9 cellular contexts compared by ENCODE assay signal in the genomic region with DNA sequence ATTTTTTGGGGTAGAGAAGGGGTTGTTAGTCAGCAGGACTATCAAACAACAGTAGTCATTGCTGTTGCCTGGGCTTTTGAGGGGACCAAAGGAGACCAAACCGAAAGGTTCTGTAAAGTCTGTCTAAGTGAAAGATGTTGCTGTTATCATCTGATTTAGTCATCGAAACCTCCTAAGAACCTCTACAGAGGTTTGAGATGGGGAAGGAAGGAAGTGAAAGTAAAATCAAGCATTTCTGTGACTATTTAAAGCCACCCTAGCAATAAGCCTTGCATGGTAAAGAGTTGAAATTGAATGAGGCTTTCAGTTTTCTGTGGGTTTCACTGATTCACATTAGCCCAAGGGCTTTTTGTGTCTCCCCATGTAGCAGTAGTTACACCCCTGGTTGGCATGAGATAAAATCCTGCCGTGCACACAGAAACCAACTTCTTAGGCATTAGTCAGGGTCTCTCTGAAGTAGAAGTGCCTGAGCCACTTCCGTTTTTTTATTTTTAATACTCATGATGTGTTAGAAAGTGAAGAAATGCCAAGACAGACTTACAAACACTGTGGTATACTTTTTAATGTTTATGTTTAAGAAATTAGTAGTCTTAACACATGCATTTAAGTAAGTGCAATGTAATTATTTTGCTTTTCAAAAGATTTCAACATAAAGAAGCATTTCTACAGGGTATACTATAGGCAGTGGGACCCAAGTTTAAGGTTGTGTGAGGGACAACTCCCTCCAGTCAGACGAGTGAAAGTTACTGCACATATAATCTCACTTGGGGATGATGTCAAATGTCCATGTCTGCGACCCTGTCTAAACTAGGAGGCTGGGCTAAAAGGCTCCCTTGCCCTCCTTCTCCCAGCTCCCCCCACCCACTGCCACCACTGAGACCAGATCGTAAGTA. TPM values are rescaled to one million over a fixed set of nuclear protein-coding genes. Genes with fewer than 3 reads are reported as not detected.
A peak's percentile ranks its signal among the peaks of the same experiment; 100 is the strongest.
DNase-seq lines count a peak whose midpoint lies in the region; ATAC-seq, FAIRE-seq and TF ChIP-seq lines count a peak whose summit lies in the region.
"Had no signal": no experiment of that assay in that cellular context is flagged by ENCODE, and none has a peak within 500 bp of the region (broad histone marks: within the 10 kb centered on the region; RNA-seq: fewer than 3 reads in every experiment).

No MANE protein-coding gene starts in this region.

- H4K20me1 ChIP-seq in GM12878 (ENCODE audit: control insufficient read depth, insufficient read depth) (no peaks in the 10 kb centered on the region), neural progenitor cell (ENCODE audit: low read depth) (no peaks in the 10 kb centered on the region)

- H3K27me3 ChIP-seq in GM12878 (replicated peaks in 1 of 2; ENCODE audit: control insufficient read depth in 2 of 2, insufficient read depth in 2 of 2, low read length in 1 of 2) (peaks cover 0 to 2% of the 10 kb centered on the region in 2 experiments; a peak in 1 of 4 replicates), neural progenitor cell (no peaks in the 10 kb centered on the region)

- H3K36me3 ChIP-seq in GM12878 (ENCODE audit: control insufficient read depth in 2 of 2, insufficient read depth in 2 of 2, low read length in 1 of 2) (no peaks in the 10 kb centered on the region), neural progenitor cell (no peaks in the 10 kb centered on the region)

- no peaks in the 10 kb centered on the region for H3F3A ChIP-seq in neural progenitor cell (ENCODE audit: low read depth)

- no peaks in the 10 kb centered on the region for H3K9me3 Mint-ChIP-seq in neural progenitor cell

- H3K9ac ChIP-seq in GM12878 (ENCODE audit: control insufficient read depth, insufficient read depth, low read length) (no peak overlapping the region), neural progenitor cell (no peak overlapping the region)

- TF ChIP-seq EP300 in GM12878 (IDR thresholded peaks at IDR 0.05; ENCODE audit: borderline replicate concordance in 1 of 2, control insufficient read depth in 1 of 2, low read depth in 2 of 2, low read length in 2 of 2): peak; percentile 43 to 93; a peak in 3 of 4 replicates

- BruUV-seq in GM12878 (replicated peaks; lab: Mats Ljungman, UMichigan): no TSS peak

- peak; percentile 21 for TF ChIP-seq RAD21 in GM12878 (IDR thresholded peaks at IDR 0.05; ENCODE audit: insufficient read depth, low read depth, low read length)

- POLR2A ChIA-PET in GM12878 (lab: Charles Lee): interaction anchor here (1.0 kb wide), 1 partner anchor 76 kb away, joined by 4 read pairs; no protein-coding TSS in a partner anchor

- peak; percentile 92 for FAIRE-seq in GM12878 (lab: Jason Lieb, UNC)

- ATAC-seq in HG03159 (IDR thresholded peaks at IDR 0.05; ENCODE audit: unreplicated experiment) (peak; percentile 97), GM12878 (peak; percentile 96)

- H2AFZ ChIP-seq in GM12878 (ENCODE audit: control insufficient read depth, low read depth, low read length) (no peak overlapping the region; the same call in 1 of the 2 replicates), neural progenitor cell (replicated peaks) (no peak overlapping the region)

- H3K4me2 ChIP-seq in GM12878 (ENCODE audit: control insufficient read depth, insufficient read depth) (peak overlapping the region; percentile 91), neural progenitor cell (no peak overlapping the region)

- H3K4me1 Mint-ChIP-seq in neural progenitor cell: peaks cover 18% of the 10 kb centered on the region

- SMC1A ChIA-PET in GM12878 (lab: Charles Lee; ENCODE audit: uncharacterized antibody, unreplicated experiment): interaction anchor here (0.8 to 1.1 kb wide), 3 partner anchors 12 to 140 kb away, joined by 3 read pairs; no protein-coding TSS in a partner anchor

- WGBS in GM12878 (ENCODE audit: insufficient coverage, insufficient replicate concordance, low lambda C conversion rate, missing lambda C conversion rate): 6% methylated on average over 7 of the region's 7 CpGs

- H3K9me3 ChIP-seq in GM12878 (replicated peaks; ENCODE audit: control insufficient read depth, insufficient read depth, low read length) (no peaks in the 10 kb centered on the region; the same call in 2 of the 3 replicates), neural progenitor cell (ENCODE audit: low read depth) (no peaks in the 10 kb centered on the region)

- intact Hi-C loops in GM12878 (cut with micrococcal nuclease; ENCODE audit: unreplicated experiment): loop anchor here (2.0 to 5.0 kb wide), 3 partner anchors 48 to 430 kb away; a partner anchor contains a TSS

- no peak for TF ChIP-seq POLR2A in GM12878 (IDR thresholded peaks at IDR 0.05; ENCODE audit: low read depth, low read length)

- H3K4me3 ChIP-seq in GM12878 (no peak overlapping the region), neural progenitor cell (no peak overlapping the region)

- H3K4me3 Mint-ChIP-seq in neural progenitor cell: no peak overlapping the region

- RAD21 ChIA-PET in GM12878 (lab: Charles Lee; ENCODE audit: unreplicated experiment): interaction anchor here (1.2 kb wide), 1 partner anchor 12 kb away, joined by 4 read pairs; no protein-coding TSS in a partner anchor

- no peak for TF ChIP-seq CTCF in GM12878 (IDR thresholded peaks at IDR 0.05 in 2 of 3, conservative IDR thresholded peaks at IDR 0.05 in 1 of 3; ENCODE audit: control insufficient read depth in 2 of 3, extremely low read depth in 1 of 3, insufficient read depth in 1 of 3, low read depth in 3 of 3, low read length in 3 of 3)
- no peak for TF ChIP-seq CTCF in neural progenitor cell (IDR thresholded peaks at IDR 0.05)

- peak overlapping the region; percentile 90 for H3K27ac Mint-ChIP-seq in neural progenitor cell

- in situ Hi-C loops in GM12878 (cut with MboI): no loop called here

- no peaks in the 10 kb centered on the region for H3K36me3 Mint-ChIP-seq in neural progenitor cell

- peaks cover 28% of the 10 kb centered on the region for H3K4me1 ChIP-seq in GM12878 (ENCODE audit: control insufficient read depth, insufficient read depth, low read length)
- no peaks in the 10 kb centered on the region for H3K4me1 ChIP-seq in neural progenitor cell

- DNase-seq in NK-92 treated with Interleukin-12 subunit alpha and Interleukin-12 subunit beta, amount 100 ng/mL, for 24 hours (lab: John Stamatoyannopoulos, UW): peak; percentile 30
- DNase-seq in NK-92 (lab: John Stamatoyannopoulos, UW; ENCODE audit: unreplicated experiment): no peak
- DNase-seq in T-helper 2 cell: peak in 4 of 5 experiments; percentile 5 to 96 (median 32)
- DNase-seq in GM12878 (ENCODE audit: low read depth, low spot score): peak; percentile 98
- no peak for DNase-seq in neural progenitor cell (ENCODE audit: low spot score)
- DNase-seq in NCI-H446 (lab: John Stamatoyannopoulos, UW): no peak
- no peak for DNase-seq in ureter (ENCODE audit: low spot score)

- H3K27ac ChIP-seq in GM12878 (ENCODE audit: control insufficient read depth, insufficient read depth): peak overlapping the region; percentile 64
- no peak overlapping the region for H3K27ac ChIP-seq in neural progenitor cell
- H3K27ac ChIP-seq: 22Rv1 had no signal

- H3K27me3 Mint-ChIP-seq in neural progenitor cell (ENCODE audit: insufficient read depth, low read depth): no peaks in the 10 kb centered on the region

- no peaks in the 10 kb centered on the region for H3K79me2 ChIP-seq in GM12878 (ENCODE audit: control insufficient read depth, insufficient read depth, low read length)
- H3K79me2 ChIP-seq in neural progenitor cell (ENCODE audit: low read depth): no peaks in the 10 kb centered on the region

- CTCF ChIA-PET in GM12878 (lab: Yijun Ruan, JAX): interaction anchor here (0.5 to 1.5 kb wide), 4 partner anchors 13 to 250 kb away, joined by 3 to 4 read pairs (median 3); no protein-coding TSS in a partner anchor

TF ChIP-seq in GM12878, 131 proteins besides CTCF, POLR2A, EP300 and RAD21 (continues in another document):
- TF ChIP-seq YY1 (IDR thresholded peaks at IDR 0.05; ENCODE audit: low read depth, low read length) (0 out of 2 replicates have a peak, but pooled peaks have one; percentile 8), RUNX3 (IDR thresholded peaks at IDR 0.05; ENCODE audit: low read length) (peak; percentile 95), NR2C1 (IDR thresholded peaks at IDR 0.05) (no peak), EED (IDR thresholded peaks at IDR 0.05; ENCODE audit: low read depth) (peak; percentile 78)

RNA-seq across cellular contexts. Expression of a gene that starts 50.4 kb away (rescaled TPM):
- total RNA-seq in GM12878 (2013; cell fraction: nucleolus; rRNA removed): 17.1 and 17.8 TPM in 2 replicates
- 14.3 and 15.2 TPM in 2 replicates for total RNA-seq in GM12878 (2014; rRNA removed)
- total RNA-seq in GM12878 (2014; rRNA removed; fragmentation: Illumina TruSeq; extraction: Trizol): 13.9 and 14.3 TPM in 2 replicates
- 29.4 and 35.9 TPM in 2 replicates for total RNA-seq in GM12878 (2021)
- 9.2 TPM for polyA plus RNA-seq in GM12878 (2011; ENCODE audit: low read depth)
- polyA plus RNA-seq in GM12878 (2011; rRNA removed): 8.7 and 10.6 TPM in 2 replicates
- polyA plus RNA-seq in GM12878 (2011; cell fraction: cytosol; rRNA removed): 7.0 and 9.1 TPM in 2 replicates
- polyA plus RNA-seq in GM12878 (2011; cell fraction: nucleus; rRNA removed): 7.6 and 8.0 TPM in 2 replicates
- 9.8 and 14.0 TPM in 2 replicates for polyA plus RNA-seq in GM12878 (2012)
- 13.8 and 18.5 TPM in 2 replicates for polyA plus RNA-seq in GM12878 (2014; fragmentation: Illumina TruSeq; extraction: Trizol)
- 1 to 10 TPM; 3.1 to 3.2 TPM for polyA plus RNA-seq in GM12878 (2014; fragmentation: Nextera tagmentation; extraction: Ambion mirVana)
- 13.8 and 17.8 TPM in 2 replicates for polyA plus RNA-seq in GM12878 (2014; rRNA removed)
- polyA plus RNA-seq in GM12878 (2016; fragmentation: Nextera tagmentation; extraction: Ambion mirVana): 1 to 10 TPM; 7.9 to 8.9 TPM
- polyA minus RNA-seq in GM12878 (2011; rRNA and poly(A)+ RNA removed): 19.7 and 22.7 TPM in 2 replicates
- 7.1 and 11.2 TPM in 2 replicates for polyA minus RNA-seq in GM12878 (2011; cell fraction: cytosol; rRNA and poly(A)+ RNA removed)
- polyA minus RNA-seq in GM12878 (2011; cell fraction: nucleus; rRNA and poly(A)+ RNA removed): 8.1 and 15.3 TPM in 2 replicates
- total RNA-seq in neural progenitor cell (ENCODE audit: low replicate concordance): 29.6 and 34.2 TPM in 2 replicates
- 40.7 TPM for total RNA-seq in ureter

Comparison
In these comparisons a context has a peak if more than half of its experiments do, and no peak if none do; other contexts are left out.
1. DNase-seq: peak in NK-92 treated with Interleukin-12 subunit alpha and Interleukin-12 subunit beta, amount 100 ng/mL, for 24 hours (single experiment), T-helper 2 cell (4 of 5) and GM12878 (single experiment); none in NK-92 (single experiment), neural progenitor cell (single experiment), NCI-H446 (0 of 2) and ureter (single experiment).